ENCODE assay signal across 27 cellular contexts in genomic region chr7:4866528-4867496, GRCh38. TPM values are rescaled to one million over a fixed set of nuclear protein-coding genes. Genes with fewer than 3 reads are reported as not detected.
"Had no signal": no experiment of that assay in that cellular context is flagged by ENCODE, and none has a peak within 500 bp of the region (broad histone marks: within the 10 kb centered on the region; RNA-seq: fewer than 3 reads in every experiment).

No MANE protein-coding gene starts in this region.

- H3K4me3 ChIP-seq: colonic mucosa, esophagus muscularis mucosa, gastroesophageal sphincter, heart left ventricle, hepatocyte, lower lobe of right lung, mucosa of descending colon, ovary, thoracic aorta, tibial nerve, upper lobe of left lung, uterus had no signal

- H3K4me1 ChIP-seq: colonic mucosa, foreskin keratinocyte, lower lobe of right lung, upper lobe of left lung, uterus had no signal

- H2AFZ ChIP-seq: hepatocyte had no signal

- FAIRE-seq: endothelial cell of umbilical vein, kidney, small intestine had no signal

- H3K79me2 ChIP-seq: hepatocyte had no signal

- H3K9me3 ChIP-seq: colonic mucosa, lower lobe of right lung, mucosa of descending colon, ovary, upper lobe of left lung, uterus had no signal

- H3K27ac ChIP-seq: colonic mucosa, esophagus muscularis mucosa, foreskin keratinocyte, gastroesophageal sphincter, heart left ventricle, hepatocyte, lower lobe of right lung, ovary, thoracic aorta, tibial nerve, upper lobe of left lung, uterus had no signal

- H3K4me2 ChIP-seq: hepatocyte had no signal

- H3K36me3 ChIP-seq: colonic mucosa, esophagus muscularis mucosa, lower lobe of right lung, ovary, thoracic aorta, upper lobe of left lung, uterus had no signal

- ATAC-seq: foreskin keratinocyte; gastroesophageal sphincter; heart left ventricle; left colon; left ventricle myocardium superior; lower lobe of right lung; mucosa of descending colon; natural killer cell treated with Interleukin-12 subunit alpha and Interleukin-12 subunit beta and Interleukin-15 and Interleukin-18, amount 100 ng/mL, for 72 hours; stimulated activated naive B cell treated with anti-CD40 and anti-IgM and Interleukin-4, amounts not matched to agents 10 μg/mL and 1 μg/mL and 100 μg/mL, for 72 hours had no signal

- DNase-seq: colonic mucosa; effector CD8-positive, alpha-beta T cell; foreskin keratinocyte; heart left ventricle; kidney; left colon; left ventricle myocardium superior; lower lobe of right lung; mucosa of descending colon; naive B cell; nucleus accumbens; ovary; posterior cingulate gyrus; small intestine; stimulated activated CD4-positive, alpha-beta T cell treated with anti-CD3 and anti-CD28 coated beads, Interleukin-15, amount 100 ng/mL, for 24 hours; stimulated activated CD4-positive, alpha-beta T cell treated with anti-CD3 and anti-CD28 coated beads, Interleukin-2, amount 100 ng/mL, for 48 hours; stimulated activated naive B cell treated with anti-CD40 and anti-IgM and Interleukin-4, amounts not matched to agents 10 μg/mL and 1 μg/mL and 100 μg/mL, for 72 hours; upper lobe of left lung; uterus had no signal

- H3K27me3 ChIP-seq: ovary, tibial nerve, uterus had no signal

RNA-seq across cellular contexts. Expression of gene PAPOLB, which starts 5.0 kb away (rescaled TPM):
- total RNA-seq: epithelial cell of proximal tubule, foreskin keratinocyte, hepatocyte had no signal
- polyA plus RNA-seq: endothelial cell of umbilical vein, foreskin keratinocyte, hepatocyte, ovary had no signal
